In the genomic region with DNA sequence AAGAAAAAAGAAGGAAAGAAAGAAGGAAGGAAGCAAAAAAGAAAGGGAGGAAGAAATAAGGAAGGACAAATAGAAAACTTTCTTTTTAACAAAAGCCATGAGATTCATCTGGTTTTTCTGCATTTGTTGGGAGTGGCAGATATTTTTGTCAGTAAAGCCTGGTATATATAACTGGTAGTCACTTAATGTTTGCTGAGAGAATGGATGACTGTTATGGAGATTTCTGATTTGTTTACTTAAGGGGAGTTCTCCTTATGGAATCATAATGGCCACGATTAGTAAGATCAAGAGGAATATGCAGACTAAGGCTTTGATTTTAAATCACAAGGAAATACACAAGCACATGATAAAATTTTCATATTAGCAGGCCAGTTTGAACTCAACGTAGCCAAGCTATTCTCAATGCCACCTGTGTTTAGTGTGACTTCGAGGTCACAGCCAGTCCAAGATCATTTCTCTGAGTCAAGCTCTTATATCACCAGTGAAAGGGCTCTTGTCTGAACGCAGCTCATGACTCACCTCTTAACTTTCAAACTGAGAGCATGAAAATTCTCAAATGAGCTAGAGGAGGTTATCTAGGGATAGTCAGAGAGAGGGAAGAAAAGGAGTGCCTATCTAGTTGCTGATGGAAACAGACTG, we compare ENCODE assay signal across 10 cellular contexts.
DNase-seq lines count a peak whose midpoint lies in the region; ATAC-seq and TF ChIP-seq lines count a peak whose summit lies in the region.
"Had no signal": no experiment of that assay in that cellular context is flagged by ENCODE, and none has a peak within 500 bp of the region (broad histone marks: within the 10 kb centered on the region; RNA-seq: fewer than 3 reads in every experiment).

No MANE protein-coding gene starts in this region.

- TF ChIP-seq EP300 in transverse colon (IDR thresholded peaks at IDR 0.05; ENCODE audit: low read depth) = no peak

- H3K9me2 ChIP-seq in PC-3 (replicated peaks; ENCODE audit: low read length) = no peaks in the 10 kb centered on the region

- no peaks in the 10 kb centered on the region for H3K36me3 Mint-ChIP-seq in activated naive CD4-positive, alpha-beta T cell treated with anti-CD3 and anti-CD28 coated beads for 36 hours (ENCODE audit: low read depth)

- 25 to 39% methylated on average over 4 of the region's 4 CpGs for WGBS in transverse colon (ENCODE audit: low coverage in 1 of 2), 2 donors

- H3K27ac ChIP-seq in PC-3 (ENCODE audit: low read length) (peak overlapping the region; percentile 82), transverse colon (peak overlapping the region in 3 of 4 donors; percentile 28 to 42 (median 34))

- H3K4me2 ChIP-seq in PC-3 (ENCODE audit: low read length) = peak overlapping the region; percentile 58

- TF ChIP-seq CTCF in PC-3 (conservative IDR thresholded peaks at IDR 0.05; ENCODE audit: low read depth, low read length) = no peak
- TF ChIP-seq CTCF in transverse colon (IDR thresholded peaks at IDR 0.05) = no peak

- H3F3A ChIP-seq in PC-3 (ENCODE audit: low read length, unreplicated experiment) = peaks cover 14% of the 10 kb centered on the region

- H3K27me3 ChIP-seq in PC-3 (ENCODE audit: low read length) = no peaks in the 10 kb centered on the region
- no peaks in the 10 kb centered on the region for H3K27me3 ChIP-seq in transverse colon

- no peaks in the 10 kb centered on the region for H3K79me2 ChIP-seq in PC-3 (ENCODE audit: low read length)

- H3K9me3 Mint-ChIP-seq in activated naive CD4-positive, alpha-beta T cell treated with anti-CD3 and anti-CD28 coated beads for 36 hours = no peaks in the 10 kb centered on the region

- peaks cover 37% of the 10 kb centered on the region for H3K4me1 ChIP-seq in PC-3 (ENCODE audit: insufficient read depth, low read length)
- peaks cover 13 to 30% (median 23%) of the 10 kb centered on the region in 4 donors for H3K4me1 ChIP-seq in transverse colon

- H3K36me3 ChIP-seq in PC-3 (ENCODE audit: low read depth, low read length) = no peaks in the 10 kb centered on the region
- no peaks in the 10 kb centered on the region for H3K36me3 ChIP-seq in transverse colon
- H3K36me3 ChIP-seq: HAP-1 had no signal

- ATAC-seq in PC-3 = peak; percentile 84
- ATAC-seq in GM21381 (IDR thresholded peaks at IDR 0.05; ENCODE audit: unreplicated experiment) = no peak

- TF ChIP-seq POLR2A in transverse colon (IDR thresholded peaks at IDR 0.05) = no peak

- H3K9me3 ChIP-seq in PC-3 (ENCODE audit: low read length) (no peaks in the 10 kb centered on the region), transverse colon (no peaks in the 10 kb centered on the region)
- H3K9me3 ChIP-seq: HAP-1 had no signal

- peak overlapping the region; percentile 8 for H2AFZ ChIP-seq in PC-3 (ENCODE audit: low read length)

- CTCF ChIA-PET in activated naive CD4-positive, alpha-beta T cell treated with anti-CD3 and anti-CD28 coated beads for 36 hours (lab: Charles Lee) = interaction anchor here (1.1 kb wide), 1 partner anchor 571 kb away, joined by 3 read pairs; no protein-coding TSS in a partner anchor
- CTCF ChIA-PET in PC-3 (lab: Charles Lee) (interaction anchor here (1.1 to 1.6 kb wide), 2 partner anchors 18 to 34 kb away, joined by 4 to 8 read pairs; no protein-coding TSS in a partner anchor), HEK293T (lab: Yijun Ruan, JAX) (interaction anchor here (0.7 kb wide), 1 partner anchor 390 kb away, joined by 4 read pairs; no protein-coding TSS in a partner anchor)

- no TSS peak for BruUV-seq in PC-3 (replicated peaks; lab: Mats Ljungman, UMichigan)

- POLR2A ChIA-PET in PC-3 (lab: Charles Lee; ENCODE audit: unreplicated experiment) (interaction anchor here (0.6 kb wide), 1 partner anchor 314 kb away, joined by 12 read pairs; no protein-coding TSS in a partner anchor), HEK293T (lab: Yijun Ruan, JAX) (interaction anchor here (0.7 kb wide), 1 partner anchor 11 kb away, joined by 3 read pairs; no protein-coding TSS in a partner anchor)

- in situ Hi-C loops in transverse colon (cut with MboI; ENCODE audit: low pct_ligation_motif_present in 1 of 4, low pct_unique_long_range_greater_than_20kb in 1 of 4, low sequenced_read_pairs in 3 of 4) = no loop called here

- H3K4me3 ChIP-seq in PC-3 (ENCODE audit: low read length) (peak overlapping the region; percentile 10), transverse colon (no peak overlapping the region)
- H3K4me3 ChIP-seq: HAP-1 had no signal

- H4K20me1 ChIP-seq in PC-3 (ENCODE audit: low read length) = no peaks in the 10 kb centered on the region

- H3K27me3 Mint-ChIP-seq in activated naive CD4-positive, alpha-beta T cell treated with anti-CD3 and anti-CD28 coated beads for 36 hours (ENCODE audit: low read depth) = no peaks in the 10 kb centered on the region

- DNase-seq in activated naive CD4-positive, alpha-beta T cell treated with anti-CD3 and anti-CD28 coated beads for 36 hours = peak; percentile 18
- DNase-seq in activated naive CD4-positive, alpha-beta T cell treated with anti-CD3 and anti-CD28 coated beads, Interleukin-2, amount 50 U/mL, for 16 hours = no peak
- DNase-seq in PC-3 = peak; percentile 99
- peak; percentile 72 for DNase-seq in foreskin melanocyte
- peak; percentile 21 for DNase-seq in transverse colon
- DNase-seq in HEK293T (ENCODE audit: extremely low spot score) = no peak
- no peak for DNase-seq in mesenteric fat pad (ENCODE audit: low spot score)
- DNase-seq: activated naive CD4-positive, alpha-beta T cell had no signal

- no peak overlapping the region for H3K27ac Mint-ChIP-seq in activated naive CD4-positive, alpha-beta T cell treated with anti-CD3 and anti-CD28 coated beads for 36 hours

- H3K4me1 Mint-ChIP-seq in activated naive CD4-positive, alpha-beta T cell treated with anti-CD3 and anti-CD28 coated beads for 36 hours (ENCODE audit: low read depth) = peaks cover 2% of the 10 kb centered on the region

- H3K4me3 Mint-ChIP-seq in activated naive CD4-positive, alpha-beta T cell treated with anti-CD3 and anti-CD28 coated beads for 36 hours = no peak overlapping the region

- peak overlapping the region; percentile 58 for H3K9ac ChIP-seq in PC-3 (ENCODE audit: low read length)

- intact Hi-C loops in activated naive CD4-positive, alpha-beta T cell treated with anti-CD3 and anti-CD28 coated beads for 36 hours (cut with micrococcal nuclease) = no loop called here
- intact Hi-C loops in PC-3 (cut with micrococcal nuclease) = loop anchor here (10.0 kb wide), 1 partner anchor 351 kb away; no protein-coding TSS in a partner anchor
- intact Hi-C loops in transverse colon (cut with DNase I; ENCODE audit: low total_unique reads) = no loop called here

TF ChIP-seq in HEK293T, 16 proteins besides CTCF, POLR2A, EP300 and RAD21:
- TF ChIP-seq ARNT (IDR thresholded peaks at IDR 0.05) (no peak), SP1 (IDR thresholded peaks at IDR 0.05) (no peak), BHLHE40 (IDR thresholded peaks at IDR 0.05; ENCODE audit: borderline replicate concordance) (no peak), LEF1 (IDR thresholded peaks at IDR 0.05; ENCODE audit: borderline replicate concordance) (no peak)
- TF ChIP-seq, protein P1, sequence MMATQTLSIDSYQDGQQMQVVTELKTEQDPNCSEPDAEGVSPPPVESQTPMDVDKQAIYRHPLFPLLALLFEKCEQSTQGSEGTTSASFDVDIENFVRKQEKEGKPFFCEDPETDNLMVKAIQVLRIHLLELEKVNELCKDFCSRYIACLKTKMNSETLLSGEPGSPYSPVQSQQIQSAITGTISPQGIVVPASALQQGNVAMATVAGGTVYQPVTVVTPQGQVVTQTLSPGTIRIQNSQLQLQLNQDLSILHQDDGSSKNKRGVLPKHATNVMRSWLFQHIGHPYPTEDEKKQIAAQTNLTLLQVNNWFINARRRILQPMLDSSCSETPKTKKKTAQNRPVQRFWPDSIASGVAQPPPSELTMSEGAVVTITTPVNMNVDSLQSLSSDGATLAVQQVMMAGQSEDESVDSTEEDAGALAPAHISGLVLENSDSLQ (IDR thresholded peaks at IDR 0.05) = no peak

Comparison
In these comparisons a context has a peak if more than half of its experiments do, and no peak if none do; other contexts are left out.
1. DNase-seq: peak in activated naive CD4-positive, alpha-beta T cell treated with anti-CD3 and anti-CD28 coated beads for 36 hours (single experiment), PC-3 (single experiment), foreskin melanocyte (single experiment) and transverse colon (single experiment); none in activated naive CD4-positive, alpha-beta T cell treated with anti-CD3 and anti-CD28 coated beads, Interleukin-2, amount 50 U/mL, for 16 hours (single experiment), HEK293T (single experiment) and mesenteric fat pad (single experiment).